In the genomic region with DNA sequence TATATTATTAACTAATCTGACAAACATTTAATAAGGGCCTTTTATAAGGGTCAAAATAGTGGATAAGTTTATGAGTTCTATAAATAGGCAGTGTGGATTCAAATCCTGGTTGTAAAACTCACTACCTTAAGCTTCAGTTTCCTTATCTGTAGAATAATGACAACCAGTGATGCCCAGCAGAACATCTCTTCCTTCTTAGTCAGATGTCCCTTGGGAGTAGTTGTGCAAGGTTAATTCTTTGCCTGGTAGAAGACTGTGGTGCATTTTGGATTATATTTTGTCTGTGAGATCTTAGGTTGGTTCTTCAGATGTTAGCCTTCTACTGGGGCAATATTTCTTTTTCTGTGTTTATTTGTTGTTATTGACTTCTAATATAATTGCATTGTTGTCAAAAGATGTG, we compare ENCODE assay signal across 15 cellular contexts. TPM values are rescaled to one million over a fixed set of nuclear protein-coding genes. Genes with fewer than 3 reads are reported as not detected.
DNase-seq lines count a peak whose midpoint lies in the region; ATAC-seq, FAIRE-seq and TF ChIP-seq lines count a peak whose summit lies in the region.
"Had no signal": no experiment of that assay in that cellular context is flagged by ENCODE, and none has a peak within 500 bp of the region (broad histone marks: within the 10 kb centered on the region; RNA-seq: fewer than 3 reads in every experiment).

No MANE protein-coding gene starts in this region.

- intact Hi-C loops in A673 (cut with micrococcal nuclease; ENCODE audit: unreplicated experiment) = loop anchor here (2.0 kb wide), 1 partner anchor 14 kb away; no protein-coding TSS in a partner anchor

- H3K27me3 ChIP-seq in A673 (replicated peaks; ENCODE audit: insufficient read depth, low read depth, low read length, poor library complexity) = no peaks in the 10 kb centered on the region
- H3K27me3 ChIP-seq: body of pancreas had no signal

- H3K4me3 Mint-ChIP-seq in stimulated activated memory B cell treated with anti-CD40 and anti-IgM and Interleukin-4, amounts not matched to agents 10 μg/mL and 1 μg/mL and 100 μg/mL, for 72 hours = no peak overlapping the region
- H3K4me3 Mint-ChIP-seq: activated T-cell treated with anti-CD3 and anti-CD28 coated beads, Interleukin-2, amount 50 U/mL, for 4 hours had no signal

- H3K4me3 ChIP-seq in A673 (ENCODE audit: low read depth, low read length, poor library complexity, severe bottlenecking) (no peak overlapping the region), NB4 (ENCODE audit: low read depth, low read length) (no peak overlapping the region)
- H3K4me3 ChIP-seq: body of pancreas had no signal

- no peak for TF ChIP-seq POLR2A in NB4 (IDR thresholded peaks at IDR 0.05; ENCODE audit: extremely low read depth, insufficient read length)

- DNase-seq in A673 (ENCODE audit: low spot score) = peak; percentile 86
- peak; percentile 92 for DNase-seq in NB4 (ENCODE audit: low read depth)
- DNase-seq in fibroblast of gingiva (ENCODE audit: low read depth) = peak; percentile 80
- DNase-seq in frontal cortex (ENCODE audit: low spot score in 2 of 2) = no peak
- DNase-seq: activated T-cell treated with anti-CD3 and anti-CD28 coated beads, Interleukin-2, amount 50 U/mL, for 4 hours; body of pancreas; NCI-H146; PC-3; stimulated activated naive CD4-positive, alpha-beta T cell had no signal

- H3K4me1 ChIP-seq in A673 (ENCODE audit: insufficient read depth, low read length, poor library complexity, severe bottlenecking) = peaks cover 11% of the 10 kb centered on the region

- H3K27me3 Mint-ChIP-seq in stimulated activated memory B cell treated with anti-CD40 and anti-IgM and Interleukin-4, amounts not matched to agents 10 μg/mL and 1 μg/mL and 100 μg/mL, for 72 hours = no peaks in the 10 kb centered on the region

- H3K36me3 Mint-ChIP-seq in stimulated activated memory B cell treated with anti-CD40 and anti-IgM and Interleukin-4, amounts not matched to agents 10 μg/mL and 1 μg/mL and 100 μg/mL, for 72 hours = peaks cover 11% of the 10 kb centered on the region

- CTCF ChIA-PET in A673 (lab: Charles Lee) = no interaction called here

- no peaks in the 10 kb centered on the region for H3K9me3 Mint-ChIP-seq in stimulated activated memory B cell treated with anti-CD40 and anti-IgM and Interleukin-4, amounts not matched to agents 10 μg/mL and 1 μg/mL and 100 μg/mL, for 72 hours
- H3K9me3 Mint-ChIP-seq: activated T-cell treated with anti-CD3 and anti-CD28 coated beads, Interleukin-2, amount 50 U/mL, for 4 hours had no signal

- POLR2A ChIA-PET in A673 (lab: Charles Lee; ENCODE audit: low non-redundant PET) = no interaction called here

- BruUV-seq in A673 (replicated peaks; lab: Mats Ljungman, UMichigan) = no TSS peak

- H3K27ac ChIP-seq in A673 (ENCODE audit: low read depth, low read length, poor library complexity, severe bottlenecking) = no peak overlapping the region
- H3K27ac ChIP-seq: body of pancreas had no signal

- peak; percentile 53 for ATAC-seq in GM18502 (IDR thresholded peaks at IDR 0.05; ENCODE audit: poor library complexity, unreplicated experiment)
- ATAC-seq in HG03039 (IDR thresholded peaks at IDR 0.05; ENCODE audit: unreplicated experiment) = no peak
- no peak for ATAC-seq in HG02588 (IDR thresholded peaks at IDR 0.05; ENCODE audit: unreplicated experiment)
- no peak for ATAC-seq in stimulated activated memory B cell treated with anti-CD40 and anti-IgM and Interleukin-4, amounts not matched to agents 10 μg/mL and 1 μg/mL and 100 μg/mL, for 72 hours
- ATAC-seq: activated T-cell treated with anti-CD3 and anti-CD28 coated beads, Interleukin-2, amount 50 U/mL, for 4 hours; body of pancreas; PC-3 had no signal

- TF ChIP-seq CTCF in A673 (conservative IDR thresholded peaks at IDR 0.05; ENCODE audit: low read depth, low read length) (no peak), NB4 (IDR thresholded peaks at IDR 0.05; ENCODE audit: low read depth, low read length) (no peak)

- peaks cover 29% of the 10 kb centered on the region for H3K4me1 Mint-ChIP-seq in stimulated activated memory B cell treated with anti-CD40 and anti-IgM and Interleukin-4, amounts not matched to agents 10 μg/mL and 1 μg/mL and 100 μg/mL, for 72 hours

- no peaks in the 10 kb centered on the region for H3K9me3 ChIP-seq in A673 (ENCODE audit: low read depth, low read length, poor library complexity, severe bottlenecking)
- H3K9me3 ChIP-seq: body of pancreas had no signal

- no peak for FAIRE-seq in frontal cortex (lab: Jason Lieb, UNC)
- FAIRE-seq: keratinocyte, TTC549 had no signal

- H3K36me3 ChIP-seq in A673 (ENCODE audit: insufficient read depth, low read length, poor library complexity, severe bottlenecking) = no peaks in the 10 kb centered on the region

- no peak overlapping the region for H3K27ac Mint-ChIP-seq in stimulated activated memory B cell treated with anti-CD40 and anti-IgM and Interleukin-4, amounts not matched to agents 10 μg/mL and 1 μg/mL and 100 μg/mL, for 72 hours

RNA-seq across cellular contexts. Expression of a gene that starts 59.5 kb away (rescaled TPM):
- total RNA-seq in A673 (2021) (60.3 and 72.2 TPM in 2 replicates), frontal cortex (35.9 TPM)

Comparison
In these comparisons a context has a peak if more than half of its experiments do, and no peak if none do; other contexts are left out.
1. DNase-seq: peak in A673 (single experiment), NB4 (single experiment) and fibroblast of gingiva (single experiment); none in frontal cortex (0 of 2).